12 cellular contexts compared by ENCODE assay signal in the genomic region with DNA sequence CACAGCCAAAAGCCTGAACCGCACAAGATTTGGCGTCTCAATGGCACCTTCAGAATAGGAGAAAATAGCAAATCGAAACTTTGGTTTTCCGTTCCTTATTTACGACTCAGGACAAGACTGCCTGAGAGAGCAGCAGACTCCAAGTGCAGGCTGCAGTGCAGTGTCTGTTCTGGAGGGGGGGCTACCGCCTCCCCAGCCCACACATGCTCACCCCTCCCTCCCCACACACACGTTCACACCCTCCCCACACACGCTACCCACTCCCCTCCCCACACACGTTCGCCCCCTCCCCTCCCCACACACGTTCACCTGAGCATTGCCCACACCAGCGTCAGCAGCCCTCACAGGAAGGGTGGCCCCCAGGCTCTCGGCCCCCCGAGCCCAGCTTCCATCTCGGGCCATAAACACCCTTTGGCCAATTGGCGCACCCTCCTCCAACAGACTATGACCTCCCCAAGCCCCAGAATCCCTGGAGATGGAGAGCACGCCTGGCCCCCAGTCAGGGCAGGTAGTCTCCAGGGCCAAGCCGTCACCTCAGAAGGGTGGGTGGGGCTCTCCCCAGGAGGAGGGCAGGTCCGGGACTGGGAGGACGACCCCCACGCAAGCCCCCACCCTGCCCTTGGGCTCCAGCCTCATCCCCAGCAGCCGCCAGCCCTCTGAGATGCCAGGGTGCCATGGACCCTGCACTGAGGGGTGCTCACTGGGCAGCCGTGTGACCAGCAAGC. TPM values are rescaled to one million over a fixed set of nuclear protein-coding genes. Genes with fewer than 3 reads are reported as not detected.
DNase-seq lines count a peak whose midpoint lies in the region; ATAC-seq lines count a peak whose summit lies in the region.
"Had no signal": no experiment of that assay in that cellular context is flagged by ENCODE, and none has a peak within 500 bp of the region (broad histone marks: within the 10 kb centered on the region; RNA-seq: fewer than 3 reads in every experiment).

No MANE protein-coding gene starts in this region.

- no peak for ATAC-seq in Right ventricle myocardium inferior
- ATAC-seq in central memory CD8-positive, alpha-beta T cell (replicated peaks; ENCODE audit: extremely low read depth, poor library complexity, severe bottlenecking) = peak; percentile 20
- ATAC-seq in natural killer cell treated with Interleukin-12 subunit alpha and Interleukin-12 subunit beta and Interleukin-15 and Interleukin-18, amount 100 ng/mL, for 72 hours = peak; percentile 12 to 34
- ATAC-seq in aorta (ENCODE audit: low FRiP score) = no peak
- no peak for ATAC-seq in GM19328 (IDR thresholded peaks at IDR 0.05; ENCODE audit: unreplicated experiment)
- ATAC-seq: body of pancreas had no signal

- H3K36me3 Mint-ChIP-seq in central memory CD8-positive, alpha-beta T cell (ENCODE audit: insufficient read depth) = peaks cover 59% of the 10 kb centered on the region
- no peaks in the 10 kb centered on the region for H3K36me3 Mint-ChIP-seq in natural killer cell treated with Interleukin-12 subunit alpha and Interleukin-12 subunit beta and Interleukin-15 and Interleukin-18, amount 100 ng/mL, for 72 hours

- 89 to 92% methylated on average over 15 to 23 of the region's 23 CpGs for WGBS in aorta, 2 donors

- no peaks in the 10 kb centered on the region for H3K9me3 Mint-ChIP-seq in central memory CD8-positive, alpha-beta T cell
- no peaks in the 10 kb centered on the region for H3K9me3 Mint-ChIP-seq in natural killer cell treated with Interleukin-12 subunit alpha and Interleukin-12 subunit beta and Interleukin-15 and Interleukin-18, amount 100 ng/mL, for 72 hours

- no peaks in the 10 kb centered on the region for H3K27me3 Mint-ChIP-seq in central memory CD8-positive, alpha-beta T cell
- H3K27me3 Mint-ChIP-seq in natural killer cell treated with Interleukin-12 subunit alpha and Interleukin-12 subunit beta and Interleukin-15 and Interleukin-18, amount 100 ng/mL, for 72 hours = no peaks in the 10 kb centered on the region

- H3K4me1 Mint-ChIP-seq in central memory CD8-positive, alpha-beta T cell = peaks cover 68% of the 10 kb centered on the region
- H3K4me1 Mint-ChIP-seq in natural killer cell treated with Interleukin-12 subunit alpha and Interleukin-12 subunit beta and Interleukin-15 and Interleukin-18, amount 100 ng/mL, for 72 hours (ENCODE audit: low read depth in 2 of 2) = peaks cover 42 to 51% of the 10 kb centered on the region in 2 donors

- no peaks in the 10 kb centered on the region for H3K27me3 ChIP-seq in aorta (ENCODE audit: control insufficient read depth in 1 of 2, insufficient read depth in 2 of 2, low read length in 1 of 2)
- H3K27me3 ChIP-seq: body of pancreas had no signal

- H3K9me3 ChIP-seq in aorta (ENCODE audit: control insufficient read depth, low read length) = no peaks in the 10 kb centered on the region
- H3K9me3 ChIP-seq: body of pancreas had no signal

- DNase-seq in cardiac septum (ENCODE audit: low spot score) (peak; percentile 54), Right ventricle myocardium inferior (ENCODE audit: missing footprints) (no peak), aorta (peak; percentile 47 to 60), NOMO-1 treated with dmso at 0.1 percent for 144 hours (lab: John Stamatoyannopoulos, UW; ENCODE audit: unreplicated experiment) (no peak)
- DNase-seq in central memory CD8-positive, alpha-beta T cell (ENCODE audit: low spot score in 2 of 2) = no peak
- peak; percentile 59 for DNase-seq in natural killer cell treated with Interleukin-12 subunit alpha and Interleukin-12 subunit beta and Interleukin-15 and Interleukin-18, amount 100 ng/mL, for 72 hours (ENCODE audit: low spot score)
- DNase-seq in activated CD4-positive, alpha-beta T cell treated with anti-CD3 and anti-CD28 coated beads for 48 hours = no peak
- DNase-seq: GF-D8, NCI-H1417 treated with DMSO at 0.1 percent for 48 hours had no signal

- intact Hi-C loops in cardiac septum (cut with DNase I) = no loop called here
- intact Hi-C loops in Right ventricle myocardium inferior (cut with DNase I) = no loop called here
- intact Hi-C loops in aorta (cut with DNase I) = no loop called here

- no peak overlapping the region for H3K4me3 ChIP-seq in aorta (ENCODE audit: low read length in 2 of 2)
- H3K4me3 ChIP-seq: body of pancreas, skin epidermis had no signal

- peak overlapping the region; percentile 69 for H3K4me3 Mint-ChIP-seq in central memory CD8-positive, alpha-beta T cell
- H3K4me3 Mint-ChIP-seq in natural killer cell treated with Interleukin-12 subunit alpha and Interleukin-12 subunit beta and Interleukin-15 and Interleukin-18, amount 100 ng/mL, for 72 hours = peak overlapping the region; percentile 61

- H3K4me1 ChIP-seq in aorta (ENCODE audit: control insufficient read depth in 1 of 2, insufficient read depth in 2 of 2, low read length in 2 of 2) = no peaks in the 10 kb centered on the region

- no peak overlapping the region for H3K27ac ChIP-seq in aorta (ENCODE audit: low read depth in 1 of 2, low read length in 2 of 2)
- H3K27ac ChIP-seq: body of pancreas had no signal

- peak overlapping the region; percentile 90 for H3K27ac Mint-ChIP-seq in central memory CD8-positive, alpha-beta T cell (ENCODE audit: low read depth)
- peak overlapping the region; percentile 68 to 83 for H3K27ac Mint-ChIP-seq in natural killer cell treated with Interleukin-12 subunit alpha and Interleukin-12 subunit beta and Interleukin-15 and Interleukin-18, amount 100 ng/mL, for 72 hours

- no peaks in the 10 kb centered on the region for H3K36me3 ChIP-seq in aorta (ENCODE audit: control insufficient read depth in 1 of 2, insufficient read depth in 2 of 2, low read length in 1 of 2)

RNA-seq across cellular contexts. Expression of a gene that starts 27.6 kb away (rescaled TPM):
- total RNA-seq in cardiac septum (9.7 TPM), Right ventricle myocardium inferior (12.7 TPM), aorta (10 to 100 TPM; 34.8 to 42.3 TPM)
- 10 to 100 TPM in 1 of 2 donors, 1 to 10 TPM in 1; 6.9 to 11.7 TPM for total RNA-seq in natural killer cell treated with Interleukin-12 subunit alpha and Interleukin-12 subunit beta and Interleukin-15 and Interleukin-18, amount 100 ng/mL, for 72 hours
- polyA plus RNA-seq in aorta = 10 to 100 TPM in 1 of 2 donors, 1 to 10 TPM in 1; 8.1 to 23.0 TPM

Comparison
In these comparisons a context has a peak if more than half of its experiments do, and no peak if none do; other contexts are left out.
1. DNase-seq: peak in cardiac septum (single experiment), natural killer cell treated with Interleukin-12 subunit alpha and Interleukin-12 subunit beta and Interleukin-15 and Interleukin-18, amount 100 ng/mL, for 72 hours (single experiment) and aorta (2 of 2); none in Right ventricle myocardium inferior (single experiment), central memory CD8-positive, alpha-beta T cell (0 of 2), NOMO-1 treated with dmso at 0.1 percent for 144 hours (single experiment) and activated CD4-positive, alpha-beta T cell treated with anti-CD3 and anti-CD28 coated beads for 48 hours (single experiment).
2. ATAC-seq: peak in central memory CD8-positive, alpha-beta T cell (single experiment) and natural killer cell treated with Interleukin-12 subunit alpha and Interleukin-12 subunit beta and Interleukin-15 and Interleukin-18, amount 100 ng/mL, for 72 hours (2 of 2); none in Right ventricle myocardium inferior (single experiment), aorta (single experiment) and GM19328 (single experiment).